In genomic region chr10:60570941-60571340, GRCh38 we compare ENCODE assay signal across 17 cellular contexts.
DNase-seq lines count a peak whose midpoint lies in the region; ATAC-seq and TF ChIP-seq lines count a peak whose summit lies in the region.
"Had no signal": no experiment of that assay in that cellular context is flagged by ENCODE, and none has a peak within 500 bp of the region (broad histone marks: within the 10 kb centered on the region; RNA-seq: fewer than 3 reads in every experiment).

No MANE protein-coding gene starts in this region.

- H3K4me1 Mint-ChIP-seq in natural killer cell treated with Interleukin-12 subunit alpha and Interleukin-12 subunit beta and Interleukin-15 and Interleukin-18, amount 100 ng/mL, for 72 hours (ENCODE audit: low read depth in 2 of 2), result peaks cover 13 to 34% of the 10 kb centered on the region in 2 donors
- H3K4me1 Mint-ChIP-seq in natural killer cell, result peaks cover 10 to 16% of the 10 kb centered on the region in 2 donors

- no peak for TF ChIP-seq POLR2A in tibial nerve (IDR thresholded peaks at IDR 0.05)

- TF ChIP-seq CTCF in natural killer cell (IDR thresholded peaks at IDR 0.05) (no peak), kidney epithelial cell (IDR thresholded peaks at IDR 0.05; ENCODE audit: insufficient read depth, low read length, poor library complexity, severe bottlenecking) (no peak), tibial nerve (IDR thresholded peaks at IDR 0.05) (no peak), RWPE1 (conservative IDR thresholded peaks at IDR 0.05; ENCODE audit: low read depth) (no peak)

- peak overlapping the region; percentile 12 for H3K4me3 ChIP-seq in kidney epithelial cell (ENCODE audit: low read depth, low read length)
- peak overlapping the region; percentile 9 to 52 (median 20) for H3K4me3 ChIP-seq in tibial nerve
- H3K4me3 ChIP-seq: BLaER1 treated with 17β-estradiol and CSF1 and Interleukin-3, amounts not matched to agents 10 nM and 100 nM; GM23338 had no signal

- 53 to 58% methylated on average over 3 of the region's 3 CpGs for WGBS in tibial nerve, 2 donors

- H3K4me1 ChIP-seq in tibial nerve, result peaks cover 0 to 19% (median 3%) of the 10 kb centered on the region in 4 donors

- peak overlapping the region; percentile 82 for H3K4me3 Mint-ChIP-seq in natural killer cell treated with Interleukin-12 subunit alpha and Interleukin-12 subunit beta and Interleukin-15 and Interleukin-18, amount 100 ng/mL, for 72 hours
- no peak overlapping the region for H3K4me3 Mint-ChIP-seq in natural killer cell
- H3K4me3 Mint-ChIP-seq: GM23338; naive thymus-derived CD8-positive, alpha-beta T cell had no signal

- peaks cover 13 to 15% of the 10 kb centered on the region in 2 donors for H3K27me3 Mint-ChIP-seq in natural killer cell treated with Interleukin-12 subunit alpha and Interleukin-12 subunit beta and Interleukin-15 and Interleukin-18, amount 100 ng/mL, for 72 hours
- peaks cover 12 to 17% of the 10 kb centered on the region in 2 donors for H3K27me3 Mint-ChIP-seq in natural killer cell (ENCODE audit: low read depth in 2 of 2)

- H3K27me3 ChIP-seq in kidney epithelial cell (ENCODE audit: control insufficient read depth, insufficient read depth, low read length) (no peaks in the 10 kb centered on the region), tibial nerve (no peaks in the 10 kb centered on the region)
- H3K27me3 ChIP-seq: vagina had no signal

- peaks cover 20% of the 10 kb centered on the region for H3K36me3 Mint-ChIP-seq in natural killer cell treated with Interleukin-12 subunit alpha and Interleukin-12 subunit beta and Interleukin-15 and Interleukin-18, amount 100 ng/mL, for 72 hours
- no peaks in the 10 kb centered on the region for H3K36me3 Mint-ChIP-seq in natural killer cell

- peaks cover 0 to 11% (median 0%) of the 10 kb centered on the region in 4 donors for H3K9me3 ChIP-seq in tibial nerve
- H3K9me3 ChIP-seq: vagina had no signal

- H3K27ac ChIP-seq in tibial nerve (peak overlapping the region; percentile 31 to 86 (median 74)), RWPE1 (no peak overlapping the region)
- H3K27ac ChIP-seq: BLaER1 treated with 17β-estradiol and CSF1 and Interleukin-3, amounts not matched to agents 10 nM and 100 nM; vagina had no signal

- POLR2A ChIA-PET in RWPE1 (lab: Yijun Ruan, JAX; ENCODE audit: low non-redundant PET), result no interaction called here

- peak overlapping the region in 1 of 2 donors; percentile 51 for H3K27ac Mint-ChIP-seq in natural killer cell treated with Interleukin-12 subunit alpha and Interleukin-12 subunit beta and Interleukin-15 and Interleukin-18, amount 100 ng/mL, for 72 hours
- H3K27ac Mint-ChIP-seq in natural killer cell, result no peak overlapping the region
- H3K27ac Mint-ChIP-seq: GM23338; naive thymus-derived CD8-positive, alpha-beta T cell had no signal

- peak; percentile 4 for DNase-seq in NCI-H82 (lab: John Stamatoyannopoulos, UW)
- DNase-seq in NCI-H82 treated with DMSO at 0.1 percent for 48 hours (lab: John Stamatoyannopoulos, UW; ENCODE audit: unreplicated experiment), result no peak
- no peak for DNase-seq in natural killer cell treated with Interleukin-12 subunit alpha and Interleukin-12 subunit beta and Interleukin-15 and Interleukin-18, amount 100 ng/mL, for 72 hours (ENCODE audit: low spot score)
- DNase-seq in natural killer cell, result no peak
- no peak for DNase-seq in kidney epithelial cell (ENCODE audit: low read depth)
- DNase-seq in tibial nerve (ENCODE audit: low spot score in 2 of 2), result no peak
- no peak for DNase-seq in RKO (ENCODE audit: low spot score)
- DNase-seq in RWPE1 (ENCODE audit: low spot score), result no peak
- DNase-seq: activated gamma-delta T cell treated with Interleukin-2 at 50 U/mL for 16 hours; mesendoderm; naive thymus-derived CD8-positive, alpha-beta T cell; NCI-H1930; NCI-H510A treated with DMSO at 0.1 percent for 48 hours; stimulated activated CD4-positive, alpha-beta T cell treated with anti-CD3 and anti-CD28 coated beads, Interleukin-4, amount 100 ng/mL, for 24 hours had no signal

- no peak for TF ChIP-seq EP300 in tibial nerve (IDR thresholded peaks at IDR 0.05)

- H3K36me3 ChIP-seq in kidney epithelial cell (ENCODE audit: control insufficient read depth, insufficient read depth, low read length), result no peaks in the 10 kb centered on the region
- no peaks in the 10 kb centered on the region for H3K36me3 ChIP-seq in tibial nerve
- H3K36me3 ChIP-seq: BLaER1 treated with 17β-estradiol and CSF1 and Interleukin-3, amounts not matched to agents 10 nM and 100 nM; vagina had no signal

- H3K9me3 Mint-ChIP-seq in natural killer cell treated with Interleukin-12 subunit alpha and Interleukin-12 subunit beta and Interleukin-15 and Interleukin-18, amount 100 ng/mL, for 72 hours, result peaks cover 13% of the 10 kb centered on the region
- H3K9me3 Mint-ChIP-seq in natural killer cell, result peaks cover 5 to 11% of the 10 kb centered on the region in 2 donors

- intact Hi-C loops in natural killer cell (cut with micrococcal nuclease), result no loop called here

- no peak for ATAC-seq in natural killer cell treated with Interleukin-12 subunit alpha and Interleukin-12 subunit beta and Interleukin-15 and Interleukin-18, amount 100 ng/mL, for 72 hours
- ATAC-seq in natural killer cell, result no peak
- ATAC-seq: GM23338; naive thymus-derived CD8-positive, alpha-beta T cell had no signal

- CTCF ChIA-PET in RWPE1 (lab: Yijun Ruan, JAX), result no interaction called here
